ENCODE assay signal across 17 cellular contexts in the genomic region with DNA sequence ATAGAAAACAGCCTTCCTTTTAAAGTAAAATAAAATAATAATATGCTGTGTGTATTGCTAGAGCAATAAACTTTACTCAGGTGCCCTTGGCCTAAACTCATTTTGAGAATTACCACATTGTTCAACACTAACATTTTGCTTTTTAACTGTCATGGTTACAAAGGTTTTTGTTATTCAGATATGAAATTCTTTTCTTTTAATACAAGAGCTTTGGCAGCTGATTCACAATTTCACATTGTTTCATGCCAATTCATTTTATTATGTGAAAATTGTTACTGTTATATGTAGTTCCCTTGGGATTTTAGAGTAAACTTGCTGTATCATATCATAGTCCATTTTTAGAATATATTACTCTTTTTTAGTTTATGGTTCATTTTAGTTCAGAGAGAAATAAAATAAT.
A peak's percentile ranks its signal among the peaks of the same experiment; 100 is the strongest.
DNase-seq lines count a peak whose midpoint lies in the region; ATAC-seq and TF ChIP-seq lines count a peak whose summit lies in the region.
"Had no signal": no experiment of that assay in that cellular context is flagged by ENCODE, and none has a peak within 500 bp of the region (broad histone marks: within the 10 kb centered on the region; RNA-seq: fewer than 3 reads in every experiment).

No MANE protein-coding gene starts in this region.

- intact Hi-C loops in OCI-LY7 (cut with micrococcal nuclease; ENCODE audit: unreplicated experiment), result no loop called here

- CTCF ChIA-PET in OCI-LY7 (lab: Charles Lee; ENCODE audit: unreplicated experiment), result no interaction called here

- POLR2A ChIA-PET in OCI-LY7 (lab: Charles Lee), result interaction anchor here (0.6 kb wide), 1 partner anchor 924 kb away, joined by 3 read pairs; no protein-coding TSS in a partner anchor

- no peak overlapping the region for H3K27ac ChIP-seq in OCI-LY7 (ENCODE audit: low read depth, low read length, poor library complexity, severe bottlenecking)
- H3K27ac ChIP-seq: BLaER1 had no signal

- no peaks in the 10 kb centered on the region for H3K4me1 ChIP-seq in OCI-LY7 (ENCODE audit: insufficient read depth, low read length, poor library complexity, severe bottlenecking)
- H3K4me1 ChIP-seq: BLaER1 had no signal

- BruUV-seq in OCI-LY7 (replicated peaks; lab: Mats Ljungman, UMichigan), result no TSS peak

- peaks cover 15% of the 10 kb centered on the region for H3K9me3 ChIP-seq in OCI-LY7 (ENCODE audit: low read length)

- peak overlapping the region; percentile 9; the same call in 1 of the 2 replicates for H2AFZ ChIP-seq in OCI-LY7 (ENCODE audit: low read length)
- H2AFZ ChIP-seq: GM23338 had no signal

- DNase-seq in OCI-LY7 (ENCODE audit: low spot score) (no peak), brain pericyte (ENCODE audit: low read depth, low spot score) (peak; percentile 20), retinal pigment epithelial cell (ENCODE audit: low read depth) (peak; percentile 2), H4 (ENCODE audit: low spot score) (no peak), occipital lobe (lab: John Stamatoyannopoulos, UW) (no peak)
- DNase-seq: 8988T; CD4-positive, alpha-beta memory T cell; DMS153; DMS79; GDM1; H7; HFFc6 had no signal

- ATAC-seq in HG03469 (IDR thresholded peaks at IDR 0.05; ENCODE audit: unreplicated experiment) (no peak), HG03565 (IDR thresholded peaks at IDR 0.05; ENCODE audit: unreplicated experiment) (no peak)
- ATAC-seq: GM23338, HCT116 had no signal

- H3K36me3 ChIP-seq in OCI-LY7 (ENCODE audit: insufficient read depth, low read length), result peaks cover 3% of the 10 kb centered on the region; the same call in 1 of the 2 replicates
- H3K36me3 ChIP-seq: BLaER1 had no signal

- no peaks in the 10 kb centered on the region for H3K79me2 ChIP-seq in OCI-LY7 (ENCODE audit: insufficient read depth, low read depth, low read length)

- no peaks in the 10 kb centered on the region for H4K20me1 ChIP-seq in OCI-LY7 (ENCODE audit: insufficient read depth, low read length)
- H4K20me1 ChIP-seq: BLaER1 had no signal

- TF ChIP-seq CTCF in OCI-LY7 (conservative IDR thresholded peaks at IDR 0.05; ENCODE audit: low read length), result no peak
- TF ChIP-seq CTCF in retinal pigment epithelial cell (conservative IDR thresholded peaks at IDR 0.05; ENCODE audit: low read depth, low read length), result no peak

- H3K4me2 ChIP-seq in OCI-LY7 (ENCODE audit: low read length), result no peak overlapping the region
- H3K4me2 ChIP-seq: BLaER1, GM23338 had no signal

- H3K4me3 ChIP-seq in OCI-LY7 (ENCODE audit: low read depth, low read length, poor library complexity, severe bottlenecking), result no peak overlapping the region
- no peak overlapping the region for H3K4me3 ChIP-seq in retinal pigment epithelial cell (ENCODE audit: low read length)
- H3K4me3 ChIP-seq: BLaER1, GM23338 had no signal

- no peaks in the 10 kb centered on the region for H3K9me2 ChIP-seq in OCI-LY7 (ENCODE audit: insufficient read depth, low read length)

Comparison
In these comparisons a context has a peak if more than half of its experiments do, and no peak if none do; other contexts are left out.
1. DNase-seq: peak in brain pericyte (single experiment) and retinal pigment epithelial cell (single experiment); none in OCI-LY7 (single experiment), H4 (single experiment) and occipital lobe (single experiment).